ENCODE assay signal across 2 cellular contexts in the genomic region with DNA sequence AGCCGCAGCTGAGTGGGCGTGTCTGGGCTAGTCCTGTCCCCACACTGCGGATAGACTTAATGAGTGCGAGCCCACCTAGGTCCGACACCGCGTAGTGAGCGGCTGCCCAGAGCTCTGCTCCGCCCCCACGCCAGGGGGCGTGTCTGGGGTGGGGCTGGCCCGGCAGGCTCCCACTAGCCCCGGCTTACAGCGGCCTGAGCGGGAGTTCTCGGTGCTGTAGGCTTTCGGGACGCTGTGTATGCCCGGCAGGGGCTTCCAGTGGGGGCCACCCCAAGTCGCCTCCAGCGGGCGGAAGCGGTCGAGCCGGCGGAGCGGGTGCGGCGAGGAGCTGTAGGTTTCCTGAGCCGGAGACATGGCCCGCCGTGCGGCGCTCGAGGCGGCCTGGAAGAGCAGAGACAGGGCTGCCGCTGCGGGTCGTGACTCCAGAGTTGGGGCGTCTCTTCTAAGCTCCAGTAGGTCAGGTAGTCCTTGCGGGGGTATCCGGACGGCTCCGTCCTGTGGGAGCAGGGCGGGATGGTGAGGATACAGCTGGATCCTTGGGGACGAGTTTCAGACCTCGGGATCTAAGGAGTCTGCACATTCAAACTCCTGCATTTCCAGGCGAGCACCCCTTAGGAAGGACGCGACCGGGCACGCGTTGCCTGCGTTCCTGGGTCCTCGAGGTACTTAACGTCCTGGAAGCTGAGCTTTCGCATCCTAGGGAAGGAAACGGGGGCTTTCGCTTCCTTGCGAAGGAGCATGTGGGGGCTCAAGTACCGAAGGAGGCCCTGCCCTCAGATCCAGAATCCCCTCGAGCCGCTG.
TF ChIP-seq lines count a peak whose summit lies in the region.

No MANE protein-coding gene starts in this region.

TF ChIP-seq in HEK293, 187 proteins besides CTCF, POLR2A, EP300 and RAD21 (continued from another document and continues in another):
- no peak for TF ChIP-seq ZNF2 (tag by site-specific recombination; IDR thresholded peaks at IDR 0.05)
- TF ChIP-seq ZNF529 (tag by site-specific recombination; IDR thresholded peaks at IDR 0.05; ENCODE audit: insufficient replicate concordance), result no peak
- TF ChIP-seq ZNF324 (tag by site-specific recombination; IDR thresholded peaks at IDR 0.05), result no peak
- TF ChIP-seq ZNF354C (tag by site-specific recombination; IDR thresholded peaks at IDR 0.05; ENCODE audit: borderline replicate concordance, low read depth), result no peak
- peak; percentile 74 for TF ChIP-seq EGR2 (tag by site-specific recombination; IDR thresholded peaks at IDR 0.05; ENCODE audit: low read depth)
- TF ChIP-seq, protein P1, sequence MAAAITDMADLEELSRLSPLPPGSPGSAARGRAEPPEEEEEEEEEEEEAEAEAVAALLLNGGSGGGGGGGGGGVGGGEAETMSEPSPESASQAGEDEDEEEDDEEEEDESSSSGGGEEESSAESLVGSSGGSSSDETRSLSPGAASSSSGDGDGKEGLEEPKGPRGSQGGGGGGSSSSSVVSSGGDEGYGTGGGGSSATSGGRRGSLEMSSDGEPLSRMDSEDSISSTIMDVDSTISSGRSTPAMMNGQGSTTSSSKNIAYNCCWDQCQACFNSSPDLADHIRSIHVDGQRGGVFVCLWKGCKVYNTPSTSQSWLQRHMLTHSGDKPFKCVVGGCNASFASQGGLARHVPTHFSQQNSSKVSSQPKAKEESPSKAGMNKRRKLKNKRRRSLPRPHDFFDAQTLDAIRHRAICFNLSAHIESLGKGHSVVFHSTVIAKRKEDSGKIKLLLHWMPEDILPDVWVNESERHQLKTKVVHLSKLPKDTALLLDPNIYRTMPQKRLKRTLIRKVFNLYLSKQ (tag by site-specific recombination; IDR thresholded peaks at IDR 0.05; ENCODE audit: borderline replicate concordance), result no peak
- no peak for TF ChIP-seq IKZF3 (tag by site-specific recombination; IDR thresholded peaks at IDR 0.05)
- no peak for TF ChIP-seq ZNF350 (tag by site-specific recombination; IDR thresholded peaks at IDR 0.05)
- TF ChIP-seq SALL2 (tag by site-specific recombination; IDR thresholded peaks at IDR 0.05; ENCODE audit: borderline replicate concordance), result no peak
- no peak for TF ChIP-seq ZNF138 (tag by site-specific recombination; IDR thresholded peaks at IDR 0.05; ENCODE audit: borderline replicate concordance)
- no peak for TF ChIP-seq ZNF626 (tag by site-specific recombination; IDR thresholded peaks at IDR 0.05)
- TF ChIP-seq, protein P2, sequence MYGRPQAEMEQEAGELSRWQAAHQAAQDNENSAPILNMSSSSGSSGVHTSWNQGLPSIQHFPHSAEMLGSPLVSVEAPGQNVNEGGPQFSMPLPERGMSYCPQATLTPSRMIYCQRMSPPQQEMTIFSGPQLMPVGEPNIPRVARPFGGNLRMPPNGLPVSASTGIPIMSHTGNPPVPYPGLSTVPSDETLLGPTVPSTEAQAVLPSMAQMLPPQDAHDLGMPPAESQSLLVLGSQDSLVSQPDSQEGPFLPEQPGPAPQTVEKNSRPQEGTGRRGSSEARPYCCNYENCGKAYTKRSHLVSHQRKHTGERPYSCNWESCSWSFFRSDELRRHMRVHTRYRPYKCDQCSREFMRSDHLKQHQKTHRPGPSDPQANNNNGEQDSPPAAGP (tag by site-specific recombination; IDR thresholded peaks at IDR 0.05), result no peak
- peak; percentile 84 for TF ChIP-seq KLF8 (tag by site-specific recombination; IDR thresholded peaks at IDR 0.05)
- TF ChIP-seq ZSCAN18 (tag by site-specific recombination; IDR thresholded peaks at IDR 0.05), result no peak
- TF ChIP-seq ZNF510 (tag by site-specific recombination; IDR thresholded peaks at IDR 0.05; ENCODE audit: insufficient replicate concordance), result no peak
- TF ChIP-seq ZNF521 (tag by site-specific recombination; IDR thresholded peaks at IDR 0.05), result no peak
- no peak for TF ChIP-seq ZNF175 (tag by site-specific recombination; IDR thresholded peaks at IDR 0.05)
- TF ChIP-seq ZNF146 (tag by site-specific recombination; IDR thresholded peaks at IDR 0.05), result no peak
- no peak for TF ChIP-seq ZNF677 (tag by site-specific recombination; IDR thresholded peaks at IDR 0.05)
- no peak for TF ChIP-seq GLI4 (tag by site-specific recombination; IDR thresholded peaks at IDR 0.05)
- TF ChIP-seq, protein P3, sequence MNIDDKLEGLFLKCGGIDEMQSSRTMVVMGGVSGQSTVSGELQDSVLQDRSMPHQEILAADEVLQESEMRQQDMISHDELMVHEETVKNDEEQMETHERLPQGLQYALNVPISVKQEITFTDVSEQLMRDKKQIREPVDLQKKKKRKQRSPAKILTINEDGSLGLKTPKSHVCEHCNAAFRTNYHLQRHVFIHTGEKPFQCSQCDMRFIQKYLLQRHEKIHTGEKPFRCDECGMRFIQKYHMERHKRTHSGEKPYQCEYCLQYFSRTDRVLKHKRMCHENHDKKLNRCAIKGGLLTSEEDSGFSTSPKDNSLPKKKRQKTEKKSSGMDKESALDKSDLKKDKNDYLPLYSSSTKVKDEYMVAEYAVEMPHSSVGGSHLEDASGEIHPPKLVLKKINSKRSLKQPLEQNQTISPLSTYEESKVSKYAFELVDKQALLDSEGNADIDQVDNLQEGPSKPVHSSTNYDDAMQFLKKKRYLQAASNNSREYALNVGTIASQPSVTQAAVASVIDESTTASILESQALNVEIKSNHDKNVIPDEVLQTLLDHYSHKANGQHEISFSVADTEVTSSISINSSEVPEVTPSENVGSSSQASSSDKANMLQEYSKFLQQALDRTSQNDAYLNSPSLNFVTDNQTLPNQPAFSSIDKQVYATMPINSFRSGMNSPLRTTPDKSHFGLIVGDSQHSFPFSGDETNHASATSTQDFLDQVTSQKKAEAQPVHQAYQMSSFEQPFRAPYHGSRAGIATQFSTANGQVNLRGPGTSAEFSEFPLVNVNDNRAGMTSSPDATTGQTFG (tag by site-specific recombination; IDR thresholded peaks at IDR 0.05; ENCODE audit: borderline replicate concordance), result no peak
- TF ChIP-seq BCL11A (tag by site-specific recombination; IDR thresholded peaks at IDR 0.05; ENCODE audit: low read depth), result 0 out of 2 replicates have a peak, but pooled peaks have one; percentile 49
- no peak for TF ChIP-seq TRIM28 (IDR thresholded peaks at IDR 0.05; ENCODE audit: borderline replicate concordance, low read length)
- peak; percentile 99 for TF ChIP-seq KLF9 (tag by site-specific recombination; IDR thresholded peaks at IDR 0.05; ENCODE audit: low read depth)
- TF ChIP-seq ZNF777 (tag by site-specific recombination; IDR thresholded peaks at IDR 0.05; ENCODE audit: borderline replicate concordance), result no peak

TF ChIP-seq in K562, 482 proteins besides CTCF, POLR2A, EP300 and RAD21 (continued from another document):
- TF ChIP-seq, protein P4, sequence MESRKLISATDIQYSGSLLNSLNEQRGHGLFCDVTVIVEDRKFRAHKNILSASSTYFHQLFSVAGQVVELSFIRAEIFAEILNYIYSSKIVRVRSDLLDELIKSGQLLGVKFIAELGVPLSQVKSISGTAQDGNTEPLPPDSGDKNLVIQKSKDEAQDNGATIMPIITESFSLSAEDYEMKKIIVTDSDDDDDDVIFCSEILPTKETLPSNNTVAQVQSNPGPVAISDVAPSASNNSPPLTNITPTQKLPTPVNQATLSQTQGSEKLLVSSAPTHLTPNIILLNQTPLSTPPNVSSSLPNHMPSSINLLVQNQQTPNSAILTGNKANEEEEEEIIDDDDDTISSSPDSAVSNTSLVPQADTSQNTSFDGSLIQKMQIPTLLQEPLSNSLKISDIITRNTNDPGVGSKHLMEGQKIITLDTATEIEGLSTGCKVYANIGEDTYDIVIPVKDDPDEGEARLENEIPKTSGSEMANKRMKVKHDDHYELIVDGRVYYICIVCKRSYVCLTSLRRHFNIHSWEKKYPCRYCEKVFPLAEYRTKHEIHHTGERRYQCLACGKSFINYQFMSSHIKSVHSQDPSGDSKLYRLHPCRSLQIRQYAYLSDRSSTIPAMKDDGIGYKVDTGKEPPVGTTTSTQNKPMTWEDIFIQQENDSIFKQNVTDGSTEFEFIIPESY (CRISPR knock-in tag; IDR thresholded peaks at IDR 0.05), result no peak
- peak; percentile 72 for TF ChIP-seq SP1 (CRISPR knock-in tag; IDR thresholded peaks at IDR 0.05)
- TF ChIP-seq SP2 (IDR thresholded peaks at IDR 0.05; ENCODE audit: extremely low read depth, low read depth, low read length, poor library complexity, severe bottlenecking), result peak; percentile 29
- peak; percentile 62 for TF ChIP-seq PCBP1 (IDR thresholded peaks at IDR 0.05; ENCODE audit: low read depth, low read length, poor library complexity, severe bottlenecking)
